20 cellular contexts compared by ENCODE assay signal in genomic region chrX:47815901-47816845, GRCh38. TPM values are rescaled to one million over a fixed set of nuclear protein-coding genes. Genes with fewer than 3 reads are reported as not detected.
DNase-seq lines count a peak whose midpoint lies in the region; ATAC-seq and TF ChIP-seq lines count a peak whose summit lies in the region.
"Had no signal": no experiment of that assay in that cellular context is flagged by ENCODE, and none has a peak within 500 bp of the region (broad histone marks: within the 10 kb centered on the region; RNA-seq: fewer than 3 reads in every experiment).

No MANE protein-coding gene starts in this region.

- H3K4me1 ChIP-seq in cardiac muscle cell (ENCODE audit: low read depth) (peaks cover 4% of the 10 kb centered on the region), heart left ventricle (no peaks in the 10 kb centered on the region), transverse colon (peaks cover 0 to 5% (median 2%) of the 10 kb centered on the region in 4 donors), SJCRH30 (no peaks in the 10 kb centered on the region)

- ATAC-seq in heart left ventricle (no peak), GM19463 (IDR thresholded peaks at IDR 0.05; ENCODE audit: unreplicated experiment) (no peak), GM21447 (IDR thresholded peaks at IDR 0.05; ENCODE audit: unreplicated experiment) (no peak)
- ATAC-seq in activated CD8-positive, alpha-beta T cell treated with anti-CD3 and anti-CD28 coated beads for 36 hours = peak; percentile 30
- ATAC-seq: HepG2; stimulated activated effector memory CD8-positive, alpha-beta T cell treated with anti-CD3 and anti-CD28 coated beads, Interleukin-12 subunit alpha, Interleukin-12 subunit beta, amount 100 ng/mL, for 72 hours had no signal

- H3K27me3 ChIP-seq in cardiac muscle cell = no peaks in the 10 kb centered on the region
- peaks cover 0 to 8% (median 0%) of the 10 kb centered on the region in 9 donors for H3K27me3 ChIP-seq in heart left ventricle
- no peaks in the 10 kb centered on the region for H3K27me3 ChIP-seq in transverse colon
- no peaks in the 10 kb centered on the region for H3K27me3 ChIP-seq in SJCRH30

- H3K27ac Mint-ChIP-seq in activated CD8-positive, alpha-beta T cell treated with anti-CD3 and anti-CD28 coated beads for 36 hours = no peak overlapping the region
- H3K27ac Mint-ChIP-seq: activated naive CD4-positive, alpha-beta T cell treated with anti-CD3 and anti-CD28 coated beads, Interleukin-2, amount 50 U/mL, for 24 hours; dendritic cell treated with granulocyte-macrophage colony-stimulating factor and Interleukin-4, amounts not matched to agents 40 ng/mL and 50 ng/mL, for 4 days; memory B cell; stimulated activated effector memory CD8-positive, alpha-beta T cell treated with anti-CD3 and anti-CD28 coated beads, Interleukin-12 subunit alpha, Interleukin-12 subunit beta, amount 100 ng/mL, for 72 hours had no signal

- DNase-seq in cardiac muscle cell (ENCODE audit: low read depth in 1 of 2, low spot score in 1 of 2) (peak in 1 of 2 donors; percentile 24), heart left ventricle (no peak), iPS DF 19.7 (ENCODE audit: low read depth, low spot score) (peak; percentile 65), transverse colon (peak; percentile 49), SJCRH30 (no peak)
- no peak for DNase-seq in activated CD8-positive, alpha-beta T cell treated with anti-CD3 and anti-CD28 coated beads for 36 hours
- DNase-seq: activated CD4-positive, alpha-beta T cell treated with anti-CD3 and anti-CD28 coated beads, Interleukin-2, amount 50 U/mL, for 48 hours; GOT3; NCI-H1436 treated with DMSO at 0.1 percent for 48 hours; NCI-H69; posterior cingulate gyrus; SHP77 treated with DMSO at 0.1 percent for 48 hours; stimulated activated CD4-positive, alpha-beta T cell treated with anti-CD3 and anti-CD28 coated beads, Interleukin-1b, Interleukin-23, amount 100 ng/mL, for 48 hours had no signal

- H3K27me3 Mint-ChIP-seq in activated CD8-positive, alpha-beta T cell treated with anti-CD3 and anti-CD28 coated beads for 36 hours = no peaks in the 10 kb centered on the region
- H3K27me3 Mint-ChIP-seq: activated naive CD4-positive, alpha-beta T cell treated with anti-CD3 and anti-CD28 coated beads, Interleukin-2, amount 50 U/mL, for 24 hours; dendritic cell treated with granulocyte-macrophage colony-stimulating factor and Interleukin-4, amounts not matched to agents 40 ng/mL and 50 ng/mL, for 4 days had no signal

- no peak overlapping the region for H3K4me3 ChIP-seq in cardiac muscle cell
- H3K4me3 ChIP-seq in heart left ventricle = no peak overlapping the region
- H3K4me3 ChIP-seq in transverse colon = no peak overlapping the region
- no peak overlapping the region for H3K4me3 ChIP-seq in SJCRH30

- H3K27ac ChIP-seq in cardiac muscle cell = peak overlapping the region; percentile 36
- no peak overlapping the region for H3K27ac ChIP-seq in heart left ventricle
- peak overlapping the region; percentile 60 to 72 (median 63) for H3K27ac ChIP-seq in transverse colon
- H3K27ac ChIP-seq in SJCRH30 = no peak overlapping the region

- H3K36me3 ChIP-seq in cardiac muscle cell = no peaks in the 10 kb centered on the region
- H3K36me3 ChIP-seq in heart left ventricle = no peaks in the 10 kb centered on the region
- H3K36me3 ChIP-seq in transverse colon = no peaks in the 10 kb centered on the region
- H3K36me3 ChIP-seq in SJCRH30 = no peaks in the 10 kb centered on the region

- no peaks in the 10 kb centered on the region for H3K9me3 Mint-ChIP-seq in activated CD8-positive, alpha-beta T cell treated with anti-CD3 and anti-CD28 coated beads for 36 hours
- H3K9me3 Mint-ChIP-seq: activated naive CD4-positive, alpha-beta T cell treated with anti-CD3 and anti-CD28 coated beads, Interleukin-2, amount 50 U/mL, for 24 hours; dendritic cell treated with granulocyte-macrophage colony-stimulating factor and Interleukin-4, amounts not matched to agents 40 ng/mL and 50 ng/mL, for 4 days; stimulated activated effector memory CD8-positive, alpha-beta T cell treated with anti-CD3 and anti-CD28 coated beads, Interleukin-12 subunit alpha, Interleukin-12 subunit beta, amount 100 ng/mL, for 72 hours had no signal

- H3K9me3 ChIP-seq in cardiac muscle cell (ENCODE audit: low read depth) (no peaks in the 10 kb centered on the region), heart left ventricle (no peaks in the 10 kb centered on the region), transverse colon (no peaks in the 10 kb centered on the region), SJCRH30 (replicated peaks) (no peaks in the 10 kb centered on the region)

- no peak for TF ChIP-seq EP300 in transverse colon (IDR thresholded peaks at IDR 0.05; ENCODE audit: low read depth)

- H3K4me1 Mint-ChIP-seq in activated CD8-positive, alpha-beta T cell treated with anti-CD3 and anti-CD28 coated beads for 36 hours (ENCODE audit: low read depth) = peaks cover 3% of the 10 kb centered on the region
- H3K4me1 Mint-ChIP-seq: activated naive CD4-positive, alpha-beta T cell treated with anti-CD3 and anti-CD28 coated beads, Interleukin-2, amount 50 U/mL, for 24 hours; memory B cell; stimulated activated effector memory CD8-positive, alpha-beta T cell treated with anti-CD3 and anti-CD28 coated beads, Interleukin-12 subunit alpha, Interleukin-12 subunit beta, amount 100 ng/mL, for 72 hours had no signal

- POLR2A ChIA-PET in activated CD8-positive, alpha-beta T cell treated with anti-CD3 and anti-CD28 coated beads for 36 hours (lab: Charles Lee) = no interaction called here

- WGBS in heart left ventricle, 4 donors = 44 to 50% (median 46%) methylated on average over 4 of the region's 4 CpGs
- 17 to 38% methylated on average over 1 to 4 of the region's 4 CpGs for WGBS in transverse colon (ENCODE audit: low coverage in 1 of 2), 2 donors

- H3K4me3 Mint-ChIP-seq in activated CD8-positive, alpha-beta T cell treated with anti-CD3 and anti-CD28 coated beads for 36 hours = no peak overlapping the region
- H3K4me3 Mint-ChIP-seq: activated naive CD4-positive, alpha-beta T cell treated with anti-CD3 and anti-CD28 coated beads, Interleukin-2, amount 50 U/mL, for 24 hours; dendritic cell treated with granulocyte-macrophage colony-stimulating factor and Interleukin-4, amounts not matched to agents 40 ng/mL and 50 ng/mL, for 4 days; memory B cell; stimulated activated effector memory CD8-positive, alpha-beta T cell treated with anti-CD3 and anti-CD28 coated beads, Interleukin-12 subunit alpha, Interleukin-12 subunit beta, amount 100 ng/mL, for 72 hours had no signal

- CTCF ChIA-PET in activated CD8-positive, alpha-beta T cell treated with anti-CD3 and anti-CD28 coated beads for 36 hours (lab: Charles Lee) = no interaction called here

- intact Hi-C loops in heart left ventricle (cut with DNase I) = no loop called here
- intact Hi-C loops in activated CD8-positive, alpha-beta T cell treated with anti-CD3 and anti-CD28 coated beads for 36 hours (cut with micrococcal nuclease) = no loop called here
- intact Hi-C loops in transverse colon (cut with DNase I; ENCODE audit: low total_unique reads) = no loop called here

- H3K36me3 Mint-ChIP-seq in activated CD8-positive, alpha-beta T cell treated with anti-CD3 and anti-CD28 coated beads for 36 hours (ENCODE audit: low read depth) = no peaks in the 10 kb centered on the region
- H3K36me3 Mint-ChIP-seq: activated naive CD4-positive, alpha-beta T cell treated with anti-CD3 and anti-CD28 coated beads, Interleukin-2, amount 50 U/mL, for 24 hours; memory B cell; stimulated activated effector memory CD8-positive, alpha-beta T cell treated with anti-CD3 and anti-CD28 coated beads, Interleukin-12 subunit alpha, Interleukin-12 subunit beta, amount 100 ng/mL, for 72 hours had no signal

- in situ Hi-C loops in transverse colon (cut with MboI; ENCODE audit: low pct_ligation_motif_present in 1 of 4, low pct_unique_long_range_greater_than_20kb in 1 of 4, low sequenced_read_pairs in 3 of 4) = no loop called here

- no peak for TF ChIP-seq POLR2A in heart left ventricle (IDR thresholded peaks at IDR 0.05)
- TF ChIP-seq POLR2A in transverse colon (IDR thresholded peaks at IDR 0.05) = no peak

- TF ChIP-seq CTCF in cardiac muscle cell (IDR thresholded peaks at IDR 0.05; ENCODE audit: low read depth, low read length) (no peak), heart left ventricle (IDR thresholded peaks at IDR 0.05) (no peak), transverse colon (IDR thresholded peaks at IDR 0.05) (no peak)
- TF ChIP-seq CTCF in activated CD8-positive, alpha-beta T cell treated with anti-CD3 and anti-CD28 coated beads for 36 hours (IDR thresholded peaks at IDR 0.05) = no peak

RNA-seq across cellular contexts. Expression of gene ZNF81, which starts 20.5 kb away (rescaled TPM):
- total RNA-seq in cardiac muscle cell (4.3 and 12.7 TPM in 2 replicates), heart left ventricle (1 to 10 TPM; 2.9 to 8.9 (median 6.9) TPM), transverse colon (10 to 100 TPM in 1 of 4 donors, 1 to 10 TPM in 3; 7.8 to 11.6 (median 8.7) TPM)
- polyA plus RNA-seq in cardiac muscle cell (6.9 and 7.3 TPM in 2 replicates), heart left ventricle (1 to 10 TPM; 2.5 to 3.5 TPM)
- 1 to 10 TPM; 5.4 to 6.3 TPM for total RNA-seq in activated CD8-positive, alpha-beta T cell treated with anti-CD3 and anti-CD28 coated beads for 36 hours
- total RNA-seq in SJCRH30 (2014; rRNA removed; shearing (Covaris generic)) = 5.4 and 7.2 TPM in 2 replicates

Comparison
In these comparisons a context has a peak if more than half of its experiments do, and no peak if none do; other contexts are left out.
1. H3K27ac ChIP-seq: peak in cardiac muscle cell (single experiment) and transverse colon (4 of 4); none in heart left ventricle (0 of 12) and SJCRH30 (single experiment).
2. DNase-seq: peak in iPS DF 19.7 (single experiment) and transverse colon (single experiment); none in heart left ventricle (0 of 5), activated CD8-positive, alpha-beta T cell treated with anti-CD3 and anti-CD28 coated beads for 36 hours (single experiment) and SJCRH30 (0 of 2).